ENCODE assay signal across 17 cellular contexts in the genomic region with DNA sequence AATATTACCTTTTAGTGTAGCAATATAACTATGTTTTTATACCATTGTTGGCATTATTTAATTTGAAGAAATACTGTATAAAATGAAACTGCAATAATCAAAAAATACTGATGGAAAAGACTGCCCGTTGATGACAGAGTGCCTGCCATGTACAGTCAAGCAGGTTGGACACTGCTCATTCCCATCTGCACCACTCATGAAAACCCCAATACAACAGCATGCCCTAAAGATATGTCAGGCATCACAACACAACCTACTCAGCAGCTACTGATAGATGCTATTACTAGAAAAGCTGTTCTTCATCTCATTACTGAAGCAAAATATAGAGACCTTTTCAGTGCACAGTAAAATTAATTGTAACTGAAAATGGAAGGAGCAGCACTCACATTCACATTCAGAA.
A peak's percentile ranks its signal among the peaks of the same experiment; 100 is the strongest.
DNase-seq lines count a peak whose midpoint lies in the region; ATAC-seq and TF ChIP-seq lines count a peak whose summit lies in the region.
"Had no signal": no experiment of that assay in that cellular context is flagged by ENCODE, and none has a peak within 500 bp of the region (broad histone marks: within the 10 kb centered on the region; RNA-seq: fewer than 3 reads in every experiment).

No MANE protein-coding gene starts in this region.

- H3K4me3 ChIP-seq in cardiac muscle cell = no peak overlapping the region
- no peak overlapping the region for H3K4me3 ChIP-seq in psoas muscle
- H3K4me3 ChIP-seq: A549; BLaER1 treated with 17β-estradiol and CSF1 and Interleukin-3, amounts not matched to agents 10 nM and 100 nM had no signal

- peak overlapping the region; percentile 70 for H3K27ac ChIP-seq in cardiac muscle cell
- H3K27ac ChIP-seq in psoas muscle = peak overlapping the region; percentile 76
- H3K27ac ChIP-seq: 22Rv1; A549; BLaER1 treated with 17β-estradiol and CSF1 and Interleukin-3, amounts not matched to agents 10 nM and 100 nM; C4-2B had no signal

- TF ChIP-seq CTCF in cardiac muscle cell (IDR thresholded peaks at IDR 0.05; ENCODE audit: low read depth, low read length) (no peak), psoas muscle (IDR thresholded peaks at IDR 0.05) (no peak)

- intact Hi-C loops in Right ventricle myocardium inferior (cut with DNase I) (no loop called here), left ventricle myocardium superior (cut with micrococcal nuclease) (no loop called here), left cardiac atrium (cut with DNase I) (no loop called here), psoas muscle (cut with DNase I) (no loop called here)

- no peaks in the 10 kb centered on the region for H3K9me3 ChIP-seq in cardiac muscle cell (ENCODE audit: low read depth)
- no peaks in the 10 kb centered on the region for H3K9me3 ChIP-seq in psoas muscle
- H3K9me3 ChIP-seq: A549, Caco-2 had no signal

- ATAC-seq in Right ventricle myocardium inferior (no peak), left ventricle myocardium superior (peak; percentile 49), left cardiac atrium (no peak), psoas muscle (no peak)
- ATAC-seq: A549; CD8-positive, alpha-beta T cell had no signal

- H3K27me3 ChIP-seq in cardiac muscle cell (no peaks in the 10 kb centered on the region), psoas muscle (ENCODE audit: insufficient read depth in 3 of 3, low read length in 2 of 3) (no peaks in the 10 kb centered on the region)
- H3K27me3 ChIP-seq: BLaER1 treated with 17β-estradiol and CSF1 and Interleukin-3, amounts not matched to agents 10 nM and 100 nM had no signal

- H3K4me1 ChIP-seq in cardiac muscle cell (ENCODE audit: low read depth) = peaks cover 16% of the 10 kb centered on the region
- H3K4me1 ChIP-seq in psoas muscle = peaks cover 8% of the 10 kb centered on the region
- H3K4me1 ChIP-seq: A549; BLaER1 treated with 17β-estradiol and CSF1 and Interleukin-3, amounts not matched to agents 10 nM and 100 nM; Caco-2 had no signal

- H3K36me3 ChIP-seq in cardiac muscle cell = no peaks in the 10 kb centered on the region
- no peaks in the 10 kb centered on the region for H3K36me3 ChIP-seq in psoas muscle (ENCODE audit: insufficient read depth in 1 of 2, low read depth in 1 of 2)
- H3K36me3 ChIP-seq: BLaER1 treated with 17β-estradiol and CSF1 and Interleukin-3, amounts not matched to agents 10 nM and 100 nM had no signal

- DNase-seq in cardiac muscle cell (ENCODE audit: low read depth in 1 of 2, low spot score in 1 of 2) (no peak), Right ventricle myocardium inferior (ENCODE audit: missing footprints) (no peak), left ventricle myocardium superior (no peak), left cardiac atrium (no peak), psoas muscle (no peak), SIG-M5 (lab: John Stamatoyannopoulos, UW) (no peak)
- DNase-seq: AML-193; Caco-2; Calu3; CD4-positive, alpha-beta T cell; CD8-positive, alpha-beta T cell; DMS79 treated with DMSO at 0.1 percent for 48 hours; GF-D8 had no signal

- WGBS in psoas muscle, 3 donors = 62 to 94% (median 67%) methylated on average over 1 of the region's 1 CpG
